8 cellular contexts compared by ENCODE assay signal in the genomic region with DNA sequence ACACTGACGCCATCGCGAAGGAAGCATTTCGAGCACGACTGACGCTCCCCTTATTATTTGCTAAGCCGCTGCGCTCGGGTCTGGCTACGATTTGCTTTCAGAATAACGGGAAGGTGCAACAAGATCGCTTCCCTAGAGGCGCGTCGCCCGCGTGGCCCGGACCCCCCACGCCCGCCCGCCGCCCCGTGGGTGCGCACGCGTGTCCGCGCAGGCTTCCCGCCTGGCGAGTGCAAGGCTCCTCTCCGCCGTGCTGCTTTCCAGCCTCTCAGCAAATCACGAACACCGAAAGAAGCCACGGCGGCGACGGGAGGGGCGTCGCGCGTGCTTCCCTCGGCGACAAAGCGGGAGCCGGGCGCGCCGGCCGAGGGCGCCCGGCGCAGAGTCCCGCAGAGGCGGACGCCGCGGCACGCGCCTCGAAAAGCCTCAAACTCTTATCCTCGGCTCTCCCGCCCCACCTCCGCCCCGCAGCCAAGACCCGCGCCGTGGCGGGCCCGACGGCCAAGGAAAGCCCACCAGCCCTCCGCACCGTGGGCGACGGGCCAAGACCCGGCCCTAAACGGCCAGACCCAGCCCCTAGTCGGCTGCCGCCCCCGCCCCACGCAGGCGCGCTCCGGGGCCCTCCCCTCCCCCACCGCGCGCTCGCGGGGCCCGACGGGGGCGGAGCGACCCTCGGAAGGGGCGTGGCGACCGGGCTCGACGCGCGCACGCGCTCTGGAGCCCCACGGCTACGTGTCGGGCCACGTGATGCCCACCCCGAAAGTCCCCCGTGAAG. TPM values are rescaled to one million over a fixed set of nuclear protein-coding genes. Genes with fewer than 3 reads are reported as not detected.
DNase-seq lines count a peak whose midpoint lies in the region; ATAC-seq and TF ChIP-seq lines count a peak whose summit lies in the region.

No MANE protein-coding gene starts in this region.

- H3K27me3 ChIP-seq in mononuclear cell (ENCODE audit: insufficient read depth, low read length) = no peaks in the 10 kb centered on the region

- no peaks in the 10 kb centered on the region for H3K9me3 ChIP-seq in mononuclear cell (ENCODE audit: low read depth, low read length)

- DNase-seq in NOMO-1 treated with dmso at 0.1 percent for 144 hours (lab: John Stamatoyannopoulos, UW; ENCODE audit: unreplicated experiment) = peak; percentile 81
- peak; percentile 90 for DNase-seq in activated T-cell treated with anti-CD3 and anti-CD28 coated beads for 4 hours
- DNase-seq in epithelial cell of esophagus (ENCODE audit: low read depth) = peak; percentile 91
- DNase-seq in stimulated activated CD8-positive, alpha-beta memory T cell treated with anti-CD3 and anti-CD28 coated beads, Interleukin-2, amount 100 ng/mL, for 1 hour (ENCODE audit: low read depth in 2 of 2) = peak; percentile 85

- peak; percentile 43 for ATAC-seq in GM19043 (IDR thresholded peaks at IDR 0.05; ENCODE audit: low read depth, unreplicated experiment)
- peak; percentile 58 for ATAC-seq in HG03280 (IDR thresholded peaks at IDR 0.05; ENCODE audit: unreplicated experiment)

- peak overlapping the region; percentile 55 for H3K4me3 ChIP-seq in epithelial cell of esophagus (ENCODE audit: low read length)
- H3K4me3 ChIP-seq in mononuclear cell (ENCODE audit: low read length) = peak overlapping the region; percentile 80

- H3K4me1 ChIP-seq in mononuclear cell (ENCODE audit: insufficient read depth, low read length) = peaks cover 21% of the 10 kb centered on the region

- peak overlapping the region; percentile 83 for H3K27ac ChIP-seq in C4-2B

- TF ChIP-seq CTCF in C4-2B (conservative IDR thresholded peaks at IDR 0.05) = no peak
- no peak for TF ChIP-seq CTCF in epithelial cell of esophagus (IDR thresholded peaks at IDR 0.05; ENCODE audit: insufficient read depth, low read depth, low read length, missing control alignments)

RNA-seq across cellular contexts. Expression of a gene that starts 1.0 kb away (rescaled TPM):
- total RNA-seq in mononuclear cell = 167 TPM

Comparison
In these comparisons a context has a peak if more than half of its experiments do, and no peak if none do; other contexts are left out.
1. Peak in every context shown above with its lines: DNase-seq, ATAC-seq, H3K4me3 ChIP-seq and H3K27ac ChIP-seq.